ENCODE assay signal across 17 cellular contexts in genomic region chr16:81636298-81636960, GRCh38.
DNase-seq lines count a peak whose midpoint lies in the region; ATAC-seq and TF ChIP-seq lines count a peak whose summit lies in the region.
"Had no signal": no experiment of that assay in that cellular context is flagged by ENCODE, and none has a peak within 500 bp of the region (broad histone marks: within the 10 kb centered on the region; RNA-seq: fewer than 3 reads in every experiment).

No MANE protein-coding gene starts in this region.

- H3K36me3 Mint-ChIP-seq in glutamatergic neuron (ENCODE audit: unreplicated experiment) = no peaks in the 10 kb centered on the region

- no peak overlapping the region for H2BK20ac ChIP-seq in IMR-90 (ENCODE audit: low read depth, low read length)

- H3K4ac ChIP-seq in IMR-90 (ENCODE audit: low read depth, low read length) = no peak overlapping the region

- H2AK5ac ChIP-seq in IMR-90 (ENCODE audit: low read depth, low read length) = no peak overlapping the region

- H3K23ac ChIP-seq in IMR-90 (ENCODE audit: low read depth, low read length) = no peak overlapping the region

- H3K4me3 ChIP-seq in BLaER1 = no peak overlapping the region
- H3K4me3 ChIP-seq in IMR-90 (ENCODE audit: insufficient read depth, low read depth, low read length) = no peak overlapping the region
- H3K4me3 ChIP-seq in osteoblast (ENCODE audit: insufficient read depth, low read length) = no peak overlapping the region

- DNase-seq in IMR-90 = no peak
- peak; percentile 76 for DNase-seq in OCI-M1 (lab: John Stamatoyannopoulos, UW)
- no peak for DNase-seq in glutamatergic neuron
- no peak for DNase-seq in NAMALWA (ENCODE audit: low spot score)
- DNase-seq in foreskin keratinocyte = no peak
- no peak for DNase-seq in osteoblast (ENCODE audit: insufficient read length, low spot score, missing footprints)
- no peak for DNase-seq in NCI-H2227 treated with DMSO at 0.1 percent for 48 hours (lab: John Stamatoyannopoulos, UW)
- DNase-seq: C1 segment of cervical spinal cord; caudate nucleus; KG1; kidney; stimulated activated CD4-positive, alpha-beta T cell treated with anti-CD3 and anti-CD28 coated beads, Interleukin-4, amount 100 ng/mL, for 1 hour; stimulated activated naive B cell treated with anti-CD40 and anti-IgM and Interleukin-4, amounts not matched to agents 10 μg/mL and 1 μg/mL and 100 μg/mL, for 72 hours had no signal

- WGBS in IMR-90 (ENCODE audit: extremely low coverage in 2 of 2, insufficient read length in 1 of 2), 2 experiments = 80% methylated on average over 2 of the region's 16 CpGs; no CpG with 5 or more reads in 1 of the 2 experiments

- H3K79me1 ChIP-seq in IMR-90 (ENCODE audit: low read depth in 1 of 2, low read length in 2 of 2) = peaks cover 11 to 25% of the 10 kb centered on the region in 2 experiments; a peak in 2 of 4 replicates

- in situ Hi-C loops in IMR-90 (cut with MboI; ENCODE audit: low sequenced_read_pairs) = no loop called here

- H3K4me1 ChIP-seq in BLaER1 (peaks cover 73% of the 10 kb centered on the region), IMR-90 (ENCODE audit: control insufficient read depth, insufficient read depth, low read length) (peaks cover 23% of the 10 kb centered on the region), foreskin keratinocyte (peaks cover 10% of the 10 kb centered on the region), osteoblast (ENCODE audit: insufficient read depth, low read length) (peaks cover 14% of the 10 kb centered on the region)

- H3K9me3 ChIP-seq in BLaER1 (no peaks in the 10 kb centered on the region), IMR-90 (ENCODE audit: control insufficient read depth, insufficient read depth, low read length) (no peaks in the 10 kb centered on the region), osteoblast (ENCODE audit: low read depth, low read length) (no peaks in the 10 kb centered on the region)

- no peaks in the 10 kb centered on the region for H3K79me2 ChIP-seq in osteoblast (ENCODE audit: insufficient read depth, low read length)

- no peak overlapping the region for H4K5ac ChIP-seq in IMR-90 (ENCODE audit: low read depth, low read length)

- peaks cover 18% of the 10 kb centered on the region for H3K27me3 Mint-ChIP-seq in glutamatergic neuron (ENCODE audit: unreplicated experiment)
- H3K27me3 Mint-ChIP-seq: activated naive CD8-positive, alpha-beta T cell; stimulated activated naive B cell treated with anti-CD40 and anti-IgM and Interleukin-4, amounts not matched to agents 10 μg/mL and 1 μg/mL and 100 μg/mL, for 72 hours had no signal

- H3K4me3 Mint-ChIP-seq in glutamatergic neuron (ENCODE audit: unreplicated experiment) = no peak overlapping the region
- H3K4me3 Mint-ChIP-seq: activated naive CD8-positive, alpha-beta T cell; stimulated activated naive B cell treated with anti-CD40 and anti-IgM and Interleukin-4, amounts not matched to agents 10 μg/mL and 1 μg/mL and 100 μg/mL, for 72 hours had no signal

- H3K9ac ChIP-seq in BLaER1 (no peak overlapping the region), IMR-90 (ENCODE audit: low read depth, low read length) (no peak overlapping the region)

- ATAC-seq in IMR-90 (ENCODE audit: low read depth) (no peak), foreskin keratinocyte (no peak)
- ATAC-seq: Right ventricle myocardium inferior; stimulated activated naive B cell treated with anti-CD40 and anti-IgM and Interleukin-4, amounts not matched to agents 10 μg/mL and 1 μg/mL and 100 μg/mL, for 72 hours had no signal

- H3K4me1 Mint-ChIP-seq in glutamatergic neuron (ENCODE audit: low read depth, unreplicated experiment) = peaks cover 62% of the 10 kb centered on the region

- TF ChIP-seq RAD21 in IMR-90 (IDR thresholded peaks at IDR 0.05; ENCODE audit: low read length) = no peak

- intact Hi-C loops in IMR-90 (cut with micrococcal nuclease) = no loop called here

- peak overlapping the region; percentile 62 for H3K27ac Mint-ChIP-seq in glutamatergic neuron (ENCODE audit: unreplicated experiment)
- H3K27ac Mint-ChIP-seq: activated naive CD8-positive, alpha-beta T cell; stimulated activated naive B cell treated with anti-CD40 and anti-IgM and Interleukin-4, amounts not matched to agents 10 μg/mL and 1 μg/mL and 100 μg/mL, for 72 hours had no signal

- H2BK15ac ChIP-seq in IMR-90 (ENCODE audit: low read depth, low read length) = no peak overlapping the region

- H4K20me1 ChIP-seq in BLaER1 = peaks cover 100% of the 10 kb centered on the region
- H4K20me1 ChIP-seq in IMR-90 (ENCODE audit: insufficient read depth, low read length) = peaks cover 69% of the 10 kb centered on the region
- H4K20me1 ChIP-seq in osteoblast (ENCODE audit: insufficient read depth, low read length) = peaks cover 48% of the 10 kb centered on the region

- no peak overlapping the region for H3K56ac ChIP-seq in IMR-90 (ENCODE audit: extremely low read depth, insufficient read depth, low read length)

- no peak overlapping the region for H2BK120ac ChIP-seq in IMR-90 (ENCODE audit: low read depth, low read length)

- peaks cover 10% of the 10 kb centered on the region; the same call in 1 of the 2 replicates for H3K9me1 ChIP-seq in IMR-90 (ENCODE audit: insufficient read depth, low read length)

- no TSS peak for BruUV-seq in IMR-90 (replicated peaks; lab: Mats Ljungman, UMichigan)

- no peaks in the 10 kb centered on the region for H3K27me3 ChIP-seq in BLaER1
- H3K27me3 ChIP-seq in IMR-90 (ENCODE audit: control insufficient read depth, insufficient read depth, low read length) = no peaks in the 10 kb centered on the region
- no peaks in the 10 kb centered on the region for H3K27me3 ChIP-seq in foreskin keratinocyte
- H3K27me3 ChIP-seq in osteoblast (ENCODE audit: insufficient read depth, low read length) = no peaks in the 10 kb centered on the region

- H2BK5ac ChIP-seq in IMR-90 (ENCODE audit: low read depth, low read length, poor library complexity, severe bottlenecking) = no peak overlapping the region

- no peak for TF ChIP-seq CTCF in IMR-90 (conservative IDR thresholded peaks at IDR 0.05; ENCODE audit: low read depth, low read length)
- TF ChIP-seq CTCF in glutamatergic neuron (IDR thresholded peaks at IDR 0.05; ENCODE audit: partially characterized antibody, unreplicated experiment) = no peak
- TF ChIP-seq CTCF in foreskin keratinocyte (conservative IDR thresholded peaks at IDR 0.05) = no peak
- no peak for TF ChIP-seq CTCF in osteoblast (IDR thresholded peaks at IDR 0.05; ENCODE audit: extremely low read depth, low read depth, low read length)

- POLR2A ChIA-PET in IMR-90 (lab: Charles Lee; ENCODE audit: unreplicated experiment) = no interaction called here

- no peak overlapping the region for H3K18ac ChIP-seq in IMR-90 (ENCODE audit: low read depth, low read length)

- H3K4me2 ChIP-seq in BLaER1 (peak overlapping the region; percentile 47), IMR-90 (ENCODE audit: low read depth, low read length) (no peak overlapping the region), osteoblast (ENCODE audit: insufficient read depth, low read length) (no peak overlapping the region)

- H3K36me3 ChIP-seq in BLaER1 (peaks cover 17% of the 10 kb centered on the region), IMR-90 (ENCODE audit: control insufficient read depth, insufficient read depth, low read length) (peaks cover 1% of the 10 kb centered on the region; the same call in 1 of the 2 replicates), osteoblast (ENCODE audit: insufficient read depth, low read length) (no peaks in the 10 kb centered on the region)

- no peak overlapping the region for H4K91ac ChIP-seq in IMR-90 (ENCODE audit: insufficient read depth, low read depth, low read length)

- no peak overlapping the region for H3K27ac ChIP-seq in BLaER1
- H3K27ac ChIP-seq in IMR-90 (ENCODE audit: insufficient read depth, low read length) = no peak overlapping the region
- H3K27ac ChIP-seq in foreskin keratinocyte = no peak overlapping the region
- no peak overlapping the region for H3K27ac ChIP-seq in osteoblast (ENCODE audit: low read depth, low read length)
- H3K27ac ChIP-seq: VCaP had no signal

- TF ChIP-seq POLR2A in IMR-90 (IDR thresholded peaks at IDR 0.05; ENCODE audit: low read depth, low read length) = no peak

- dilution Hi-C loops in IMR-90 (cut with HindIII; ENCODE audit: low sequenced_read_pairs, unreplicated experiment) = no loop called here

- H3K14ac ChIP-seq in IMR-90 (replicated peaks; ENCODE audit: low read depth, low read length) = no peak overlapping the region

- CTCF ChIA-PET in IMR-90 (lab: Yijun Ruan, JAX) = no interaction called here

- H2AFZ ChIP-seq in IMR-90 (replicated peaks; ENCODE audit: low read length, poor library complexity) (no peak overlapping the region), osteoblast (ENCODE audit: low read length) (no peak overlapping the region)

- no peak overlapping the region for H4K8ac ChIP-seq in IMR-90 (ENCODE audit: low read depth in 2 of 2, low read length in 2 of 2)

- H3K9me3 Mint-ChIP-seq in glutamatergic neuron (ENCODE audit: unreplicated experiment) = peaks cover 22% of the 10 kb centered on the region
- H3K9me3 Mint-ChIP-seq: stimulated activated naive B cell treated with anti-CD40 and anti-IgM and Interleukin-4, amounts not matched to agents 10 μg/mL and 1 μg/mL and 100 μg/mL, for 72 hours had no signal

- H2AK9ac ChIP-seq in IMR-90 (replicated peaks; ENCODE audit: low read depth, low read length, poor library complexity) = no peak overlapping the region

TF ChIP-seq in IMR-90, 13 proteins besides CTCF, POLR2A, EP300 and RAD21 (continues in another document):
- TF ChIP-seq MAZ (IDR thresholded peaks at IDR 0.05; ENCODE audit: borderline replicate concordance, low read depth, low read length) (no peak), BHLHE40 (IDR thresholded peaks at IDR 0.05; ENCODE audit: low read depth, low read length) (no peak), MAFK (IDR thresholded peaks at IDR 0.05; ENCODE audit: low read depth, low read length) (no peak), ELK1 (IDR thresholded peaks at IDR 0.05; ENCODE audit: borderline replicate concordance, low read depth, low read length) (no peak), USF2 (IDR thresholded peaks at IDR 0.05; ENCODE audit: low read depth, low read length) (no peak), NFE2L2 (IDR thresholded peaks at IDR 0.05; ENCODE audit: low read depth, low read length) (no peak)
